ENCODE assay signal across 12 cellular contexts in genomic region chr4:27412617-27413016, GRCh38.
"Had no signal": no experiment of that assay in that cellular context is flagged by ENCODE, and none has a peak within 500 bp of the region (broad histone marks: within the 10 kb centered on the region; RNA-seq: fewer than 3 reads in every experiment).

No MANE protein-coding gene starts in this region.

- H3K4me3 Mint-ChIP-seq: activated CD8-positive, alpha-beta T cell treated with anti-CD3 and anti-CD28 coated beads, Interleukin-2, amount 10 ng/mL, durations not matched to agents 7 days and 5 days; activated naive CD8-positive, alpha-beta T cell treated with anti-CD3 and anti-CD28 coated beads, Interleukin-2, amount 10 ng/mL, durations not matched to agents 7 days and 5 days; mesothelial cell of epicardium had no signal

- H3K27me3 Mint-ChIP-seq: activated naive CD8-positive, alpha-beta T cell treated with anti-CD3 and anti-CD28 coated beads, Interleukin-2, amount 10 ng/mL, durations not matched to agents 7 days and 5 days had no signal

- H3K9me3 ChIP-seq: gastrocnemius medialis had no signal

- ATAC-seq: activated CD8-positive, alpha-beta T cell treated with anti-CD3 and anti-CD28 coated beads, Interleukin-2, amount 10 ng/mL, durations not matched to agents 7 days and 5 days; gastrocnemius medialis had no signal

- H3K4me1 ChIP-seq: gastrocnemius medialis, stomach had no signal

- H3K36me3 ChIP-seq: cardiac muscle cell, gastrocnemius medialis, stomach had no signal

- H3K27ac Mint-ChIP-seq: activated CD8-positive, alpha-beta T cell treated with anti-CD3 and anti-CD28 coated beads, Interleukin-2, amount 10 ng/mL, durations not matched to agents 7 days and 5 days; activated naive CD8-positive, alpha-beta T cell treated with anti-CD3 and anti-CD28 coated beads, Interleukin-2, amount 10 ng/mL, durations not matched to agents 7 days and 5 days; mesothelial cell of epicardium had no signal

- H3K27ac ChIP-seq: cardiac muscle cell, gastrocnemius medialis, stomach had no signal

- H3K36me3 Mint-ChIP-seq: activated naive CD8-positive, alpha-beta T cell treated with anti-CD3 and anti-CD28 coated beads, Interleukin-2, amount 10 ng/mL, durations not matched to agents 7 days and 5 days; mesothelial cell of epicardium had no signal

- H3K27me3 ChIP-seq: cardiac muscle cell, gastrocnemius medialis, stomach had no signal

- H3K4me3 ChIP-seq: cardiac muscle cell, gastrocnemius medialis, stomach had no signal

- H3K4me1 Mint-ChIP-seq: activated naive CD8-positive, alpha-beta T cell treated with anti-CD3 and anti-CD28 coated beads, Interleukin-2, amount 10 ng/mL, durations not matched to agents 7 days and 5 days; mesothelial cell of epicardium had no signal

- DNase-seq: activated CD4-positive, alpha-beta T cell treated with anti-CD3 and anti-CD28 coated beads for 48 hours; activated CD8-positive, alpha-beta memory T cell treated with anti-CD3 and anti-CD28 coated beads, Interleukin-2, amount 50 U/mL, for 48 hours; activated CD8-positive, alpha-beta T cell treated with anti-CD3 and anti-CD28 coated beads, Interleukin-2, amount 10 ng/mL, durations not matched to agents 7 days and 5 days; activated naive CD8-positive, alpha-beta T cell treated with anti-CD3 and anti-CD28 coated beads, Interleukin-2, amount 10 ng/mL, durations not matched to agents 7 days and 5 days; anterior cingulate cortex; gastrocnemius medialis; retina; stimulated activated CD4-positive, alpha-beta T cell treated with anti-CD3 and anti-CD28 coated beads, Interleukin-15, amount 100 ng/mL, for 24 hours; stimulated activated CD4-positive, alpha-beta T cell treated with anti-CD3 and anti-CD28 coated beads, Interleukin-4, amount 100 ng/mL, for 24 hours; stomach had no signal
